8 cellular contexts compared by ENCODE assay signal in genomic region chr21:33433425-33434114, GRCh38. TPM values are rescaled to one million over a fixed set of nuclear protein-coding genes. Genes with fewer than 3 reads are reported as not detected.
DNase-seq lines count a peak whose midpoint lies in the region; ATAC-seq and TF ChIP-seq lines count a peak whose summit lies in the region.

No MANE protein-coding gene starts in this region.

- intact Hi-C loops in left lung (cut with DNase I), result no loop called here

- no peak for TF ChIP-seq CTCF in left lung (IDR thresholded peaks at IDR 0.05)
- no peak for TF ChIP-seq CTCF in thoracic aorta (IDR thresholded peaks at IDR 0.05)

- no peaks in the 10 kb centered on the region for H3K27me3 ChIP-seq in left lung
- H3K27me3 ChIP-seq in thoracic aorta (replicated peaks; ENCODE audit: insufficient read depth), result no peaks in the 10 kb centered on the region

- POLR2A ChIA-PET in HEK293T (lab: Yijun Ruan, JAX), result no interaction called here

- no peaks in the 10 kb centered on the region for H3K9me3 Mint-ChIP-seq in activated naive CD8-positive, alpha-beta T cell treated with anti-CD3 and anti-CD28 coated beads for 36 hours

- H3K9me3 ChIP-seq in left lung (no peaks in the 10 kb centered on the region), thoracic aorta (no peaks in the 10 kb centered on the region)

- H3K4me3 ChIP-seq in left lung (no peak overlapping the region), thoracic aorta (no peak overlapping the region)

- peaks cover 0 to 100% of the 10 kb centered on the region in 2 donors for H3K36me3 ChIP-seq in left lung
- H3K36me3 ChIP-seq in thoracic aorta, result peaks cover 53% of the 10 kb centered on the region

- peak overlapping the region; percentile 72 for H3K27ac Mint-ChIP-seq in activated naive CD8-positive, alpha-beta T cell treated with anti-CD3 and anti-CD28 coated beads for 36 hours

- peaks cover 24% of the 10 kb centered on the region for H3K4me1 Mint-ChIP-seq in activated naive CD8-positive, alpha-beta T cell treated with anti-CD3 and anti-CD28 coated beads for 36 hours

- peak overlapping the region; percentile 78 to 83 for H3K27ac ChIP-seq in left lung
- H3K27ac ChIP-seq in thoracic aorta, result peak overlapping the region; percentile 60 to 85

- H3K36me3 Mint-ChIP-seq in activated naive CD8-positive, alpha-beta T cell treated with anti-CD3 and anti-CD28 coated beads for 36 hours, result peaks cover 33% of the 10 kb centered on the region

- peaks cover 14 to 66% of the 10 kb centered on the region in 2 donors for H3K4me1 ChIP-seq in left lung
- H3K4me1 ChIP-seq in thoracic aorta (ENCODE audit: control insufficient read depth in 1 of 2, low read depth in 2 of 2), result peaks cover 20 to 30% of the 10 kb centered on the region in 2 donors

- peak; percentile 4 for DNase-seq in activated T-cell treated with anti-CD3 and anti-CD28 coated beads, Interleukin-2, amount 50 U/mL, for 1 hour
- DNase-seq in activated T-cell treated with anti-CD3 and anti-CD28 coated beads for 4 hours (no peak), left lung (no peak), thoracic aorta (ENCODE audit: low spot score) (no peak), HEK293T (ENCODE audit: extremely low spot score) (no peak)
- no peak for DNase-seq in activated naive CD8-positive, alpha-beta T cell treated with anti-CD3 and anti-CD28 coated beads for 36 hours
- DNase-seq in effector CD8-positive, alpha-beta T cell (lab: John Stamatoyannopoulos, UW), result no peak

- ATAC-seq in left lung (peak; percentile 16), thoracic aorta (ENCODE audit: insufficient number of reproducible peaks, low FRiP score, low read depth) (no peak), HG03520 (IDR thresholded peaks at IDR 0.05; ENCODE audit: unreplicated experiment) (no peak)

- H3K27me3 Mint-ChIP-seq in activated naive CD8-positive, alpha-beta T cell treated with anti-CD3 and anti-CD28 coated beads for 36 hours, result no peaks in the 10 kb centered on the region

- CTCF ChIA-PET in HEK293T (lab: Yijun Ruan, JAX), result interaction anchor here (0.6 kb wide), 1 partner anchor 72 kb away, joined by 3 read pairs; no protein-coding TSS in a partner anchor

- no peak overlapping the region for H3K4me3 Mint-ChIP-seq in activated naive CD8-positive, alpha-beta T cell treated with anti-CD3 and anti-CD28 coated beads for 36 hours

TF ChIP-seq in HEK293T, 16 proteins besides CTCF, POLR2A, EP300 and RAD21:
- no peak for TF ChIP-seq SP1 (IDR thresholded peaks at IDR 0.05)

RNA-seq across cellular contexts. Expression of gene IFNGR2, which starts 30.4 kb away (rescaled TPM):
- 1 to 10 TPM; 5.6 to 5.7 TPM for total RNA-seq in activated naive CD8-positive, alpha-beta T cell treated with anti-CD3 and anti-CD28 coated beads for 36 hours
- 100 to 1,000 TPM in 1 of 2 donors, 10 to 100 TPM in 1; 90.8 to 116 TPM for total RNA-seq in left lung
- 10 to 100 TPM; 67.3 to 72.2 TPM for total RNA-seq in thoracic aorta

RNA-seq across cellular contexts. Expression of gene TMEM50B, which starts 46.2 kb away (rescaled TPM):
- total RNA-seq in activated naive CD8-positive, alpha-beta T cell treated with anti-CD3 and anti-CD28 coated beads for 36 hours, result 10 to 100 TPM; 14.6 to 15.7 TPM
- total RNA-seq in left lung (10 to 100 TPM; 45.6 to 57.5 TPM), thoracic aorta (10 to 100 TPM; 51.4 to 79.9 TPM)

RNA-seq across cellular contexts. Expression of gene DNAJC28, which starts 57.9 kb away (rescaled TPM):
- under 1 TPM; 0.23 to 0.58 TPM for total RNA-seq in activated naive CD8-positive, alpha-beta T cell treated with anti-CD3 and anti-CD28 coated beads for 36 hours
- total RNA-seq in left lung (1 to 10 TPM; 1.2 to 1.6 TPM), thoracic aorta (1 to 10 TPM in 1 of 2 donors, under 1 TPM in 1; 0.42 to 1.5 TPM)

Comparison
In these comparisons a context has a peak if more than half of its experiments do, and no peak if none do; other contexts are left out.
1. RNA of gene IFNGR2, which starts 30.4 kb away (total RNA-seq): 90.8 to 116 TPM in left lung and 67.3 to 72.2 TPM in thoracic aorta; 5.6 to 5.7 TPM in activated naive CD8-positive, alpha-beta T cell treated with anti-CD3 and anti-CD28 coated beads for 36 hours; every median in the first group is over 10 times any median in the second.